In genomic region chr6:15244605-15245360, GRCh38 we compare ENCODE assay signal across 8 cellular contexts. TPM values are rescaled to one million over a fixed set of nuclear protein-coding genes. Genes with fewer than 3 reads are reported as not detected.
DNase-seq lines count a peak whose midpoint lies in the region; ATAC-seq and TF ChIP-seq lines count a peak whose summit lies in the region.

No MANE protein-coding gene starts in this region.

- ATAC-seq in GM21515 (IDR thresholded peaks at IDR 0.05; ENCODE audit: unreplicated experiment) (peak; percentile 24), T-cell (replicated peaks in 1 of 4) (peak; percentile 17 to 31 (median 26))

- H3K27me3 ChIP-seq in KMS-11 (ENCODE audit: insufficient read depth, low read depth): no peaks in the 10 kb centered on the region
- H3K27me3 ChIP-seq in iPS-18a (ENCODE audit: control insufficient read depth, insufficient read depth, low read length): no peaks in the 10 kb centered on the region
- H3K27me3 ChIP-seq in skeletal muscle tissue (ENCODE audit: control insufficient read depth in 3 of 3, insufficient read depth in 3 of 3, low read length in 3 of 3): no peaks in the 10 kb centered on the region

- H3K9ac ChIP-seq in KMS-11 (peak overlapping the region; percentile 81), iPS-18a (ENCODE audit: low read length) (peak overlapping the region; percentile 8), skeletal muscle tissue (ENCODE audit: low read depth in 1 of 3, low read length in 3 of 3) (peak overlapping the region; percentile 72 to 94 (median 84))

- H3K36me3 Mint-ChIP-seq in T-cell (no peaks in the 10 kb centered on the region), brain (no peaks in the 10 kb centered on the region)

- H3K4me1 Mint-ChIP-seq in T-cell (peaks cover 19 to 31% (median 21%) of the 10 kb centered on the region in 3 donors), brain (peaks cover 31% of the 10 kb centered on the region)

- CTCF ChIA-PET in T-cell (lab: Charles Lee): interaction anchor here in 1 of 2 donors (0.6 kb wide), 1 partner anchor 1235 kb away, joined by 3 read pairs; no protein-coding TSS in a partner anchor

- peak overlapping the region; percentile 54 for H3K4me2 ChIP-seq in KMS-11

- H3K9me3 ChIP-seq in iPS-18a (ENCODE audit: control insufficient read depth, low read depth, low read length) (no peaks in the 10 kb centered on the region), skeletal muscle tissue (ENCODE audit: control insufficient read depth in 3 of 3, low read length in 3 of 3) (no peaks in the 10 kb centered on the region)

- H3K36me3 ChIP-seq in KMS-11 (ENCODE audit: insufficient read depth): no peaks in the 10 kb centered on the region
- H3K36me3 ChIP-seq in iPS-18a (ENCODE audit: control insufficient read depth, low read depth, low read length): no peaks in the 10 kb centered on the region
- no peaks in the 10 kb centered on the region for H3K36me3 ChIP-seq in skeletal muscle tissue (ENCODE audit: control insufficient read depth in 3 of 3, insufficient read depth in 3 of 3, low read length in 3 of 3)

- H2AFZ ChIP-seq in KMS-11 (ENCODE audit: low read depth): peak overlapping the region; percentile 86

- H3K4me3 Mint-ChIP-seq in T-cell: peak overlapping the region; percentile 99 to 100 (median 99)
- peak overlapping the region; percentile 97 to 100 (median 100) for H3K4me3 Mint-ChIP-seq in brain

- DNase-seq in D341Med (ENCODE audit: low spot score) (peak; percentile 83), T-cell (peak in 32 of 34 experiments; percentile 38 to 75 (median 61)), cerebellar nuclear complex (lab: John Stamatoyannopoulos, UW) (no peak)

- no peaks in the 10 kb centered on the region for H3K9me3 Mint-ChIP-seq in T-cell
- peaks cover 0 to 3% (median 0%) of the 10 kb centered on the region in 5 experiments for H3K9me3 Mint-ChIP-seq in brain

- H3K27me3 Mint-ChIP-seq in T-cell (no peaks in the 10 kb centered on the region), brain (peaks cover 29% of the 10 kb centered on the region)

- peaks cover 28% of the 10 kb centered on the region; the same call in 1 of the 2 replicates for H3K79me2 ChIP-seq in KMS-11 (ENCODE audit: insufficient read depth, low read depth)

- no peaks in the 10 kb centered on the region for H4K20me1 ChIP-seq in KMS-11 (ENCODE audit: insufficient read depth)

- H3K4me1 ChIP-seq in KMS-11 (ENCODE audit: low read depth, poor library complexity, severe bottlenecking): peaks cover 6% of the 10 kb centered on the region
- peaks cover 39% of the 10 kb centered on the region for H3K4me1 ChIP-seq in iPS-18a (ENCODE audit: control insufficient read depth, low read depth, low read length)
- peaks cover 18 to 24% (median 19%) of the 10 kb centered on the region in 3 donors for H3K4me1 ChIP-seq in skeletal muscle tissue (ENCODE audit: control insufficient read depth in 3 of 3, insufficient read depth in 3 of 3, low read length in 3 of 3)

- H3K27ac Mint-ChIP-seq in T-cell: peak overlapping the region; percentile 96
- peak overlapping the region; percentile 60 to 99 (median 96) for H3K27ac Mint-ChIP-seq in brain

- no peak overlapping the region for H3K4me3 ChIP-seq in KMS-11 (IDR thresholded peaks at IDR 0.05; ENCODE audit: insufficient read depth, low read depth, low read length)
- peak overlapping the region; percentile 90 for H3K4me3 ChIP-seq in iPS-18a (ENCODE audit: low read length)
- H3K4me3 ChIP-seq in skeletal muscle tissue (ENCODE audit: low read length in 3 of 3): peak overlapping the region; percentile 81 to 95 (median 88)

- H3K27ac ChIP-seq in KMS-11: peak overlapping the region; percentile 75
- H3K27ac ChIP-seq in iPS-18a (ENCODE audit: low read length): no peak overlapping the region
- H3K27ac ChIP-seq in skeletal muscle tissue (ENCODE audit: low read depth, low read length): peak overlapping the region; percentile 96

- POLR2A ChIA-PET in T-cell (lab: Charles Lee): no interaction called here

- no peak for TF ChIP-seq CTCF in KMS-11 (conservative IDR thresholded peaks at IDR 0.05; ENCODE audit: low read depth, low read length)
- no peak for TF ChIP-seq CTCF in brain (conservative IDR thresholded peaks at IDR 0.05)

RNA-seq across cellular contexts. Expression of gene JARID2, which starts 1.1 kb away (rescaled TPM):
- 10 to 100 TPM; 19.8 to 27.9 (median 21.6) TPM for total RNA-seq in T-cell
- 19.7 TPM for polyA plus RNA-seq in brain (ENCODE audit: insufficient read depth, low read depth, low replicate concordance)
- total RNA-seq in skeletal muscle tissue: 12.0 TPM

Comparison
In these comparisons a context has a peak if more than half of its experiments do, and no peak if none do; other contexts are left out.
1. DNase-seq: peak in D341Med (single experiment) and T-cell (32 of 34); none in cerebellar nuclear complex (0 of 2).
2. H3K9ac ChIP-seq: peak in every context shown above with its lines; median percentile 84 in skeletal muscle tissue; 81 in KMS-11; 8 in iPS-18a.